Comparison of ENCODE assay signal across 23 cellular contexts in the genomic region with DNA sequence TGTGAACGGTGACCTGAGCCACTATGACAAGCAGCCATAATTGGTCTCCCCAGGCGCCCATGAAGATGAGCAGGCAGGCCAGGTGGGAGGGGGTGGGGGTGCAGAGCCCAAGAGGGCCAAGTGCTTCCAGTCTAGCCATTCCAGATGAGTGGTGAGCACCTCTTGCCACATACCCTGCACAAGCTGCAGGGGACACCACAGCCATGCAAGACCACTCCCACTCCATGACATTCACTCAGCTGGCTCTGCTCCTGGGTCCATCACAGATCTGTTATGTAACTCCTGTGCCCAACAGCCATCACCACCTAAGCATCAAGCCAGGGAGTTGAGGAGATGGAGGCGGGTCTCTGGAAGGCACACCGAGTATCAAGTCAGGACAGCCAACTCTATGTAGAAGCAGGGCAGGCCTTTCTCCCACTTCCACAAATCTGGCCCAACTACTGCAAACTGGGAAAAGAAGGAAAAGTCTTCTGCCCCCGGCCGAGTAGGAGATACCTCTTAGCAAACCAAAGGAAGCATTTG. TPM values are rescaled to one million over a fixed set of nuclear protein-coding genes. Genes with fewer than 3 reads are reported as not detected.
DNase-seq lines count a peak whose midpoint lies in the region; ATAC-seq, FAIRE-seq and TF ChIP-seq lines count a peak whose summit lies in the region.
"Had no signal": no experiment of that assay in that cellular context is flagged by ENCODE, and none has a peak within 500 bp of the region (broad histone marks: within the 10 kb centered on the region; RNA-seq: fewer than 3 reads in every experiment).

No MANE protein-coding gene starts in this region.

- no peak for TF ChIP-seq RAD21 in HepG2 (CRISPR knock-in tag; IDR thresholded peaks at IDR 0.05)

- CTCF ChIA-PET in HepG2 (lab: Yijun Ruan, JAX; ENCODE audit: low intra/inter-chr PET ratio, low total read pairs), result no interaction called here

- no TSS peak for BruUV-seq in HepG2 (replicated peaks; lab: Mats Ljungman, UMichigan)

- no peak for ATAC-seq in HepG2
- ATAC-seq in right lobe of liver, result no peak
- ATAC-seq in GM21825 (IDR thresholded peaks at IDR 0.05; ENCODE audit: unreplicated experiment), result no peak
- ATAC-seq: A549; CD8-positive, alpha-beta T cell; PC-3 had no signal

- H3K4me1 ChIP-seq in HepG2 (ENCODE audit: insufficient read depth, low read length) (peaks cover 50% of the 10 kb centered on the region), right lobe of liver (peaks cover 0 to 7% (median 1%) of the 10 kb centered on the region in 4 donors)
- H3K4me1 ChIP-seq: A549 had no signal

- no peak overlapping the region for H3K4me3 ChIP-seq in HepG2 (replicated peaks in 1 of 3; ENCODE audit: insufficient read depth in 1 of 3, low read depth in 2 of 3, low read length in 3 of 3)
- no peak overlapping the region for H3K4me3 ChIP-seq in right lobe of liver
- H3K4me3 ChIP-seq: A549; BLaER1 treated with 17β-estradiol and CSF1 and Interleukin-3, amounts not matched to agents 10 nM and 100 nM; SJCRH30 had no signal

- H3K27me3 ChIP-seq in HepG2 (ENCODE audit: control insufficient read depth in 1 of 2, insufficient read depth in 2 of 2, low read length in 2 of 2) (no peaks in the 10 kb centered on the region), right lobe of liver (no peaks in the 10 kb centered on the region)
- H3K27me3 ChIP-seq: BLaER1 treated with 17β-estradiol and CSF1 and Interleukin-3, amounts not matched to agents 10 nM and 100 nM; SJCRH30 had no signal

- TF ChIP-seq EP300 in HepG2 (IDR thresholded peaks at IDR 0.05; ENCODE audit: low read depth in 2 of 2, low read length in 2 of 2), result no peak
- no peak for TF ChIP-seq EP300 in HepG2 (CRISPR knock-in tag; IDR thresholded peaks at IDR 0.05; ENCODE audit: borderline replicate concordance)

- POLR2A ChIA-PET in HepG2 (lab: Yijun Ruan, JAX), result no interaction called here

- no peak for FAIRE-seq in HepG2 (lab: Jason Lieb, UNC)
- FAIRE-seq: A549 had no signal

- H3K27ac ChIP-seq in HepG2 (ENCODE audit: extremely low read length, insufficient read depth, low read length) (no peak overlapping the region), right lobe of liver (no peak overlapping the region), cingulate gyrus (ENCODE audit: low read depth, low read length) (peak overlapping the region; percentile 35)
- H3K27ac ChIP-seq: A549; BLaER1 treated with 17β-estradiol and CSF1 and Interleukin-3, amounts not matched to agents 10 nM and 100 nM; KMS-11; SJCRH30 had no signal

- H3K36me3 ChIP-seq in HepG2 (replicated peaks in 1 of 2; ENCODE audit: control insufficient read depth in 1 of 2, insufficient read depth in 2 of 2, low read length in 2 of 2) (peaks cover 0 to 2% of the 10 kb centered on the region in 2 experiments; a peak in 1 of 5 replicates), right lobe of liver (no peaks in the 10 kb centered on the region)
- H3K36me3 ChIP-seq: SJCRH30 had no signal

- H4K20me1 ChIP-seq in HepG2 (ENCODE audit: insufficient read depth, low read length), result peaks cover 4% of the 10 kb centered on the region; the same call in 1 of the 2 replicates

- H3K4me2 ChIP-seq in HepG2 (ENCODE audit: low read depth, low read length), result no peak overlapping the region
- H3K4me2 ChIP-seq: A549, KMS-11 had no signal

- no peaks in the 10 kb centered on the region for H3K9me3 ChIP-seq in HepG2 (ENCODE audit: low read length)
- H3K9me3 ChIP-seq in right lobe of liver, result no peaks in the 10 kb centered on the region
- H3K9me3 ChIP-seq: A549; BLaER1 treated with 17β-estradiol and CSF1 and Interleukin-3, amounts not matched to agents 10 nM and 100 nM; SJCRH30 had no signal

- H3K4me1 Mint-ChIP-seq in neural crest cell, result peaks cover 41% of the 10 kb centered on the region

- peaks cover 35% of the 10 kb centered on the region for H3K79me2 ChIP-seq in HepG2 (ENCODE audit: insufficient read depth, low read length)

- no peak overlapping the region for H2AFZ ChIP-seq in HepG2 (ENCODE audit: low read length)

- WGBS in HepG2 (ENCODE audit: low lambda C conversion rate), result 95% methylated on average over 4 of the region's 6 CpGs
- WGBS in right lobe of liver (ENCODE audit: insufficient coverage, low coverage, low lambda C conversion rate, missing lambda C conversion rate), result 84% methylated on average over 3 of the region's 6 CpGs

- in situ Hi-C loops in HepG2 (cut with HindIII; ENCODE audit: extremely low pct_ligation_motif_present, low pct_unique_long_range_greater_than_20kb) (loop anchor here (5.0 kb wide), 1 partner anchor 88 kb away; no protein-coding TSS in a partner anchor), GM13976 (cut with MboI; ENCODE audit: low sequenced_read_pairs, unreplicated experiment) (no loop called here)

- no peak overlapping the region for H3K9ac ChIP-seq in HepG2 (ENCODE audit: insufficient read depth, low read depth, low read length)
- H3K9ac ChIP-seq: BLaER1 treated with 17β-estradiol and CSF1 and Interleukin-3, amounts not matched to agents 10 nM and 100 nM; KMS-11 had no signal

- no peaks in the 10 kb centered on the region for H3K9me3 Mint-ChIP-seq in neural crest cell
- H3K9me3 Mint-ChIP-seq: CD8-positive, alpha-beta T cell; HFFc6 had no signal

- peak overlapping the region; percentile 62 for H3K27ac Mint-ChIP-seq in neural crest cell (ENCODE audit: unreplicated experiment)
- H3K27ac Mint-ChIP-seq: CD8-positive, alpha-beta T cell; HFFc6 had no signal

- intact Hi-C loops in HepG2 (cut with micrococcal nuclease; ENCODE audit: unreplicated experiment) (loop anchor here (5.0 to 10.0 kb wide), 2 partner anchors 152 to 210 kb away; a partner anchor contains a TSS), right lobe of liver (cut with DNase I) (loop anchor here in 1 of 2 donors (10.0 kb wide), 1 partner anchor 80 kb away; no protein-coding TSS in a partner anchor)

- peaks cover 4% of the 10 kb centered on the region for H3K36me3 Mint-ChIP-seq in neural crest cell (ENCODE audit: low read depth)

- no peak overlapping the region for H3K4me3 Mint-ChIP-seq in neural crest cell
- H3K4me3 Mint-ChIP-seq: CD8-positive, alpha-beta T cell; HFFc6 had no signal

- H3K27me3 Mint-ChIP-seq in neural crest cell (ENCODE audit: low read depth), result no peaks in the 10 kb centered on the region

- no peak for TF ChIP-seq CTCF in HepG2 (CRISPR knock-in tag; IDR thresholded peaks at IDR 0.05)
- TF ChIP-seq CTCF in right lobe of liver (IDR thresholded peaks at IDR 0.05), result no peak
- TF ChIP-seq CTCF in neural crest cell (conservative IDR thresholded peaks at IDR 0.05), result no peak
- no peak for TF ChIP-seq CTCF in GM13976 (IDR thresholded peaks at IDR 0.05; ENCODE audit: borderline replicate concordance, control extremely low read depth, extremely low read depth, insufficient read depth, missing control alignments)

- no peak for DNase-seq in HepG2 (ENCODE audit: low spot score)
- no peak for DNase-seq in right lobe of liver
- DNase-seq in neural crest cell (ENCODE audit: low read depth, low spot score), result no peak
- DNase-seq in NCI-H1092 (lab: John Stamatoyannopoulos, UW), result no peak
- DNase-seq in GM13976 (ENCODE audit: low spot score), result no peak
- DNase-seq: Calu3; CD8-positive, alpha-beta T cell; GF-D8; GOT3; HFFc6; MV-4-11; NCI-H1417 treated with DMSO at 0.1 percent for 48 hours; NCI-H187 treated with DMSO at 0.1 percent for 48 hours; NCI-H2227 treated with DMSO at 0.1 percent for 48 hours; NCI-H524; PC-3; RPMI8226; SJCRH30 had no signal

- no peak for TF ChIP-seq POLR2A in HepG2 (IDR thresholded peaks at IDR 0.05; ENCODE audit: insufficient read depth in 1 of 2, low read depth in 2 of 2, low read length in 2 of 2)
- TF ChIP-seq POLR2A in right lobe of liver (IDR thresholded peaks at IDR 0.05), result no peak

RNA-seq across cellular contexts. Expression of a gene that starts 8.4 kb away (rescaled TPM):
- 11.8 and 15.9 TPM in 2 replicates for total RNA-seq in HepG2 (2016; rRNA removed; fragmentation: Illumina TruSeq; extraction: Trizol)
- 12.8 and 13.5 TPM in 2 replicates for total RNA-seq in HepG2 (2016; cell fraction: cytosol; rRNA removed; fragmentation: Illumina TruSeq; extraction: Trizol; ENCODE audit: low read depth)
- total RNA-seq in HepG2 (2016; cell fraction: insoluble cytoplasmic fraction; rRNA removed; fragmentation: Illumina TruSeq; extraction: Trizol), result 10.2 and 15.3 TPM in 2 replicates
- 32.8 and 33.3 TPM in 2 replicates for total RNA-seq in HepG2 (2016; cell fraction: membrane; rRNA removed; fragmentation: Illumina TruSeq; extraction: Trizol)
- 12.9 and 16.5 TPM in 2 replicates for total RNA-seq in HepG2 (2016; cell fraction: nucleus; rRNA removed; fragmentation: Illumina TruSeq; extraction: Trizol)
- 16.0 and 16.4 TPM in 2 replicates for polyA plus RNA-seq in HepG2 (2011; rRNA removed)
- polyA plus RNA-seq in HepG2 (2011; cell fraction: cytosol; rRNA removed), result 13.7 and 14.0 TPM in 2 replicates
- 33.2 and 36.0 TPM in 2 replicates for polyA plus RNA-seq in HepG2 (2011; cell fraction: nucleus; rRNA removed)
- 18.5 and 26.5 TPM in 2 replicates for polyA plus RNA-seq in HepG2 (2012)
- polyA plus RNA-seq in HepG2 (2016; cell fraction: cytosol; fragmentation: Illumina TruSeq; extraction: Trizol; ENCODE audit: low read depth), result 13.7 and 14.5 TPM in 2 replicates
- 14.5 and 19.7 TPM in 2 replicates for polyA plus RNA-seq in HepG2 (2016; cell fraction: insoluble cytoplasmic fraction; fragmentation: Illumina TruSeq; extraction: Trizol; ENCODE audit: low read depth)
- polyA plus RNA-seq in HepG2 (2016; cell fraction: membrane; fragmentation: Illumina TruSeq; extraction: Trizol; ENCODE audit: low read depth), result 34.1 and 39.3 TPM in 2 replicates
- 38.4 and 41.0 TPM in 2 replicates for polyA plus RNA-seq in HepG2 (2016; cell fraction: nucleus; fragmentation: Illumina TruSeq; extraction: Trizol; ENCODE audit: insufficient read depth, low read depth)
- polyA minus RNA-seq in HepG2 (2011; rRNA and poly(A)+ RNA removed; ENCODE audit: low replicate concordance), result 21.0 and 37.7 TPM in 2 replicates
- polyA minus RNA-seq in HepG2 (2011; cell fraction: cytosol; rRNA and poly(A)+ RNA removed), result 18.8 and 20.9 TPM in 2 replicates
- polyA minus RNA-seq in HepG2 (2011; cell fraction: nucleus; rRNA and poly(A)+ RNA removed), result 8.7 and 10.9 TPM in 2 replicates
- 10 to 100 TPM in 5 of 6 experiments, 1 to 10 TPM in 1; 7.9 to 42.6 (median 16.9) TPM for total RNA-seq in right lobe of liver
- total RNA-seq in neural crest cell, result 58.3 and 60.3 TPM in 2 replicates

RNA-seq across cellular contexts. Expression of a gene that starts 52.9 kb away (rescaled TPM):
- total RNA-seq in HepG2 (2016; rRNA removed; fragmentation: Illumina TruSeq; extraction: Trizol) (19.8 and 34.7 TPM in 2 replicates), right lobe of liver (10 to 100 TPM; 19.9 to 41.8 (median 27.4) TPM), neural crest cell (243 and 250 TPM in 2 replicates)
- 34.0 and 36.2 TPM in 2 replicates for total RNA-seq in HepG2 (2016; cell fraction: cytosol; rRNA removed; fragmentation: Illumina TruSeq; extraction: Trizol; ENCODE audit: low read depth)
- 18.0 and 33.5 TPM in 2 replicates for total RNA-seq in HepG2 (2016; cell fraction: insoluble cytoplasmic fraction; rRNA removed; fragmentation: Illumina TruSeq; extraction: Trizol)
- 53.9 and 59.1 TPM in 2 replicates for total RNA-seq in HepG2 (2016; cell fraction: membrane; rRNA removed; fragmentation: Illumina TruSeq; extraction: Trizol)
- total RNA-seq in HepG2 (2016; cell fraction: nucleus; rRNA removed; fragmentation: Illumina TruSeq; extraction: Trizol), result 30.6 and 34.3 TPM in 2 replicates
- polyA plus RNA-seq in HepG2 (2011; rRNA removed), result 129 and 152 TPM in 2 replicates
- polyA plus RNA-seq in HepG2 (2011; cell fraction: cytosol; rRNA removed), result 93.4 and 108 TPM in 2 replicates
- polyA plus RNA-seq in HepG2 (2011; cell fraction: nucleus; rRNA removed), result 285 and 291 TPM in 2 replicates
- 60.9 and 83.8 TPM in 2 replicates for polyA plus RNA-seq in HepG2 (2012)
- 40.2 and 42.9 TPM in 2 replicates for polyA plus RNA-seq in HepG2 (2016; cell fraction: cytosol; fragmentation: Illumina TruSeq; extraction: Trizol; ENCODE audit: low read depth)
- polyA plus RNA-seq in HepG2 (2016; cell fraction: insoluble cytoplasmic fraction; fragmentation: Illumina TruSeq; extraction: Trizol; ENCODE audit: low read depth), result 27.5 and 37.1 TPM in 2 replicates
- polyA plus RNA-seq in HepG2 (2016; cell fraction: membrane; fragmentation: Illumina TruSeq; extraction: Trizol; ENCODE audit: low read depth), result 58.9 and 59.0 TPM in 2 replicates
- polyA plus RNA-seq in HepG2 (2016; cell fraction: nucleus; fragmentation: Illumina TruSeq; extraction: Trizol; ENCODE audit: insufficient read depth, low read depth), result 67.4 and 77.3 TPM in 2 replicates
- 116 and 242 TPM in 2 replicates for polyA minus RNA-seq in HepG2 (2011; rRNA and poly(A)+ RNA removed; ENCODE audit: low replicate concordance)
- polyA minus RNA-seq in HepG2 (2011; cell fraction: cytosol; rRNA and poly(A)+ RNA removed), result 54.0 and 54.3 TPM in 2 replicates
- polyA minus RNA-seq in HepG2 (2011; cell fraction: nucleus; rRNA and poly(A)+ RNA removed), result 69.5 and 90.5 TPM in 2 replicates
